27 cellular contexts compared by ENCODE assay signal in genomic region chr18:8443505-8443904, GRCh38.
"Had no signal": no experiment of that assay in that cellular context is flagged by ENCODE, and none has a peak within 500 bp of the region (broad histone marks: within the 10 kb centered on the region; RNA-seq: fewer than 3 reads in every experiment).

No MANE protein-coding gene starts in this region.

- H3K36me3 Mint-ChIP-seq: activated CD8-positive, alpha-beta memory T cell treated with anti-CD3 and anti-CD28 coated beads, Interleukin-2, amount 10 ng/mL, durations not matched to agents 7 days and 5 days; immature natural killer cell; naive B cell; T-cell had no signal

- H3K27ac Mint-ChIP-seq: activated CD4-positive, alpha-beta T cell treated with anti-CD3 and anti-CD28 coated beads, Interleukin-2, amount 10 ng/mL, durations not matched to agents 7 days and 5 days; activated CD8-positive, alpha-beta memory T cell treated with anti-CD3 and anti-CD28 coated beads, Interleukin-2, amount 10 ng/mL, durations not matched to agents 7 days and 5 days; activated CD8-positive, alpha-beta T cell treated with anti-CD3 and anti-CD28 coated beads for 36 hours; activated naive CD8-positive, alpha-beta T cell treated with anti-CD3 and anti-CD28 coated beads, Interleukin-2, amount 50 U/mL, for 24 hours; dendritic cell treated with granulocyte-macrophage colony-stimulating factor and Interleukin-4, amounts not matched to agents 40 ng/mL and 50 ng/mL, for 4 days; immature natural killer cell; T-cell; T-helper 2 cell treated with Interferon-gamma antibody and Interleukin-4, amounts not matched to agents 5 μg/mL and 100 μg/mL, for 36 hours had no signal

- ATAC-seq: activated CD8-positive, alpha-beta memory T cell treated with anti-CD3 and anti-CD28 coated beads, Interleukin-2, amount 10 ng/mL, durations not matched to agents 7 days and 5 days; activated CD8-positive, alpha-beta T cell treated with anti-CD3 and anti-CD28 coated beads for 36 hours; activated naive CD8-positive, alpha-beta T cell treated with anti-CD3 and anti-CD28 coated beads, Interleukin-2, amount 50 U/mL, for 24 hours; esophagus mucosa; left lobe of liver; lower lobe of right lung; T-cell had no signal

- DNase-seq: activated CD4-positive, alpha-beta T cell treated with anti-CD3 and anti-CD28 coated beads, Interleukin-2, amount 10 ng/mL, durations not matched to agents 7 days and 5 days; activated CD4-positive, CD25-positive, alpha-beta regulatory T cell treated with anti-CD3 and anti-CD28 coated beads, Interleukin-2, amount 50 U/mL, for 72 hours; activated CD8-positive, alpha-beta memory T cell treated with anti-CD3 and anti-CD28 coated beads, Interleukin-2, amount 10 ng/mL, durations not matched to agents 7 days and 5 days; activated CD8-positive, alpha-beta T cell treated with anti-CD3 and anti-CD28 coated beads for 36 hours; activated effector memory CD4-positive, alpha-beta T cell treated with anti-CD3 and anti-CD28 coated beads, Interleukin-2, amount 50 U/mL, for 16 hours; activated naive CD4-positive, alpha-beta T cell treated with anti-CD3 and anti-CD28 coated beads, Interleukin-2, amount 50 U/mL, for 16 hours; activated naive CD8-positive, alpha-beta T cell treated with anti-CD3 and anti-CD28 coated beads, Interleukin-2, amount 50 U/mL, for 24 hours; activated T-cell treated with anti-CD3 and anti-CD28 coated beads for 4 hours; caudate nucleus; effector CD8-positive, alpha-beta T cell; immature natural killer cell; lower lobe of right lung; naive B cell; occipital lobe; retina; sigmoid colon; stimulated activated CD4-positive, alpha-beta T cell treated with anti-CD3 and anti-CD28 coated beads, Interleukin-4, amount 100 ng/mL, for 1 hour; stimulated activated naive CD4-positive, alpha-beta T cell; T-cell; upper lobe of left lung; WERI-Rb-1 had no signal

- H3K4me3 Mint-ChIP-seq: activated CD4-positive, alpha-beta T cell treated with anti-CD3 and anti-CD28 coated beads, Interleukin-2, amount 10 ng/mL, durations not matched to agents 7 days and 5 days; activated CD8-positive, alpha-beta memory T cell treated with anti-CD3 and anti-CD28 coated beads, Interleukin-2, amount 10 ng/mL, durations not matched to agents 7 days and 5 days; activated CD8-positive, alpha-beta T cell treated with anti-CD3 and anti-CD28 coated beads for 36 hours; activated naive CD8-positive, alpha-beta T cell treated with anti-CD3 and anti-CD28 coated beads, Interleukin-2, amount 50 U/mL, for 24 hours; dendritic cell treated with granulocyte-macrophage colony-stimulating factor and Interleukin-4, amounts not matched to agents 40 ng/mL and 50 ng/mL, for 4 days; immature natural killer cell; naive B cell; neural crest cell; T-cell; T-helper 2 cell treated with Interferon-gamma antibody and Interleukin-4, amounts not matched to agents 5 μg/mL and 100 μg/mL, for 36 hours had no signal

- H3K27me3 Mint-ChIP-seq: activated CD8-positive, alpha-beta memory T cell treated with anti-CD3 and anti-CD28 coated beads, Interleukin-2, amount 10 ng/mL, durations not matched to agents 7 days and 5 days; activated naive CD8-positive, alpha-beta T cell treated with anti-CD3 and anti-CD28 coated beads, Interleukin-2, amount 50 U/mL, for 24 hours; dendritic cell treated with granulocyte-macrophage colony-stimulating factor and Interleukin-4, amounts not matched to agents 40 ng/mL and 50 ng/mL, for 4 days had no signal

- H3K4me3 ChIP-seq: hepatocyte, lower lobe of right lung, sigmoid colon, upper lobe of left lung had no signal

- H3K9me3 Mint-ChIP-seq: activated CD4-positive, alpha-beta T cell treated with anti-CD3 and anti-CD28 coated beads, Interleukin-2, amount 10 ng/mL, durations not matched to agents 7 days and 5 days had no signal

- H3K4me1 Mint-ChIP-seq: activated CD4-positive, alpha-beta T cell treated with anti-CD3 and anti-CD28 coated beads, Interleukin-2, amount 10 ng/mL, durations not matched to agents 7 days and 5 days; activated CD8-positive, alpha-beta memory T cell treated with anti-CD3 and anti-CD28 coated beads, Interleukin-2, amount 10 ng/mL, durations not matched to agents 7 days and 5 days; activated naive CD8-positive, alpha-beta T cell treated with anti-CD3 and anti-CD28 coated beads, Interleukin-2, amount 50 U/mL, for 24 hours; immature natural killer cell; naive B cell; neural crest cell; T-cell had no signal
